In the genomic region with DNA sequence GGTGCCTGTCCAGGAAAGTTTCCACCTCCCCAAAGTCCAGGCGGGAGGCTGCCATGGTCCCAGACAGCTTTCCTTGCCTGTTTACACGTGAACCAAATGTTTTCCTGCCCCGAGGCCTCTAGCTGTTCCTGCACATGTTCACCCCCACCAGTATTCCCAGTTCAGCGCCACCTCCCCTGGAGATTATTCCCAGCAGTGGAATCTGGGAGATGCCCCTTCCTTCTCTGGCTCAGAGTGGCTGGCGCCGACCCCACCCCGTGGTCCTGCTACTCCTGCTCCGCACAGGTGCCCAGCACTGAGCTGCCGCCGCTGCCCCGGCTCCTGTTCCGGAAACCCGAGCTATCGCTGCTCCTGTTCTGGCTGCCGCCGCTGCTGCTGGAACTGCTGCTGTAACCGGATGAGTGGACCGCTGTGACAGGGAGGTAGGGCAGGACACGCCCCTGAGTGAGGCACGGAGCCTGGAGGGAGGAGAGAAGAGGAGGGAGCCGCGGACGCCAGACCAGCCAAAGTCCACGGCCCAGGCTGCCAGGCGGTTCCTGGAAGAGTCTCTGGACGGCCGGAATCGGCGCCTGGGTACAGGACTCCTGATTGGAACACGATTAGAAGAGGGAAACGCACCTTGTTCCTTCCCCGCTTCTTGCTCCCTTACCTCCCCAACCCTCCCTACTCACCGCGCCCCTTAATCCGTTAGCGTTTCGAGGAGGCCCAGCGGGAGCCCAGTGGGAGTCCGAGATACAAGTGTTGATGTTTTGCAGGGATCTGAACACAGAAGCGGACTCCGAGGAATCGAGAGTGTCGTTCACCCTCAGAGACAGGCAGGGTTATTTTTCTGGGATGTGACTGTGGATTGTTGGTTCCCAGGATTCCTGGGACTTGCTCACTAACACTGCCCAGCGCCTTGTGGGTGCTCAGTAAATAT, we compare ENCODE assay signal across 8 cellular contexts. TPM values are rescaled to one million over a fixed set of nuclear protein-coding genes. Genes with fewer than 3 reads are reported as not detected.
DNase-seq lines count a peak whose midpoint lies in the region; ATAC-seq and TF ChIP-seq lines count a peak whose summit lies in the region.

A gene (minus strand): TSS at position 395 of the 919 bp plus-strand sequence. CDS start 340 bp downstream, at position 55.

- H3K9me3 ChIP-seq in HUES64 (ENCODE audit: insufficient read depth, low read depth, low read length): no peaks in the 10 kb centered on the region
- H3K9me3 ChIP-seq in Peyer's patch: no peaks in the 10 kb centered on the region
- no peaks in the 10 kb centered on the region for H3K9me3 ChIP-seq in hepatocyte (ENCODE audit: low read depth)

- H4K20me1 ChIP-seq in hepatocyte (ENCODE audit: insufficient read depth, poor library complexity, severe bottlenecking): no peaks in the 10 kb centered on the region

- H3K27ac ChIP-seq in HUES64 (ENCODE audit: low read depth, low read length): no peak within 1 kb of the TSS
- peak within 1 kb of the TSS in 3 of 4 donors; percentile 56 to 79 (median 72) for H3K27ac ChIP-seq in Peyer's patch
- H3K27ac ChIP-seq in hepatocyte: peak within 1 kb of the TSS; percentile 81
- no peak within 1 kb of the TSS for H3K27ac ChIP-seq in rectal smooth muscle tissue (ENCODE audit: low read depth, low read length)

- WGBS in HUES64: 6% methylated on average over 44 of the region's 44 CpGs
- 2% methylated on average over 44 of the region's 44 CpGs for WGBS in hepatocyte (ENCODE audit: low lambda C conversion rate, missing lambda C conversion rate)

- no peak for TF ChIP-seq CTCF in Peyer's patch (IDR thresholded peaks at IDR 0.05)
- TF ChIP-seq CTCF in astrocyte of the cerebellum (IDR thresholded peaks at IDR 0.05; ENCODE audit: low read depth, low read length, missing control alignments): no peak
- TF ChIP-seq CTCF in hepatocyte (IDR thresholded peaks at IDR 0.05; ENCODE audit: poor library complexity): no peak

- H3K9ac ChIP-seq in HUES64 (ENCODE audit: low read depth, low read length) (peak within 1 kb of the TSS; percentile 61), rectal smooth muscle tissue (ENCODE audit: low read length) (no peak within 1 kb of the TSS)

- H3K9me2 ChIP-seq in hepatocyte (replicated peaks; ENCODE audit: insufficient read depth): no peaks in the 10 kb centered on the region

- H2AFZ ChIP-seq in hepatocyte: peak within 1 kb of the TSS; percentile 74

- peak within 1 kb of the TSS; percentile 77 for H3K4me3 ChIP-seq in HUES64 (ENCODE audit: low read length)
- H3K4me3 ChIP-seq in Peyer's patch: peak within 1 kb of the TSS; percentile 17 to 56 (median 36)
- peak within 1 kb of the TSS; percentile 50 for H3K4me3 ChIP-seq in astrocyte of the cerebellum (ENCODE audit: low read depth, low read length)
- H3K4me3 ChIP-seq in hepatocyte: peak within 1 kb of the TSS; percentile 34
- H3K4me3 ChIP-seq in rectal smooth muscle tissue (ENCODE audit: low read length): peak within 1 kb of the TSS; percentile 67

- no peaks in the 10 kb centered on the region for H3K36me3 ChIP-seq in HUES64 (ENCODE audit: insufficient read depth, low read length)
- H3K36me3 ChIP-seq in Peyer's patch: no peaks in the 10 kb centered on the region
- H3K36me3 ChIP-seq in hepatocyte (replicated peaks; ENCODE audit: insufficient read depth, low read depth): no peaks in the 10 kb centered on the region
- no peaks in the 10 kb centered on the region for H3K36me3 ChIP-seq in rectal smooth muscle tissue (ENCODE audit: control insufficient read depth, insufficient read depth, low read length)

- peaks cover 5% of the 10 kb centered on the region for H3K4me1 ChIP-seq in HUES64 (ENCODE audit: insufficient read depth, low read length)
- H3K4me1 ChIP-seq in Peyer's patch: no peaks in the 10 kb centered on the region
- peaks cover 10% of the 10 kb centered on the region for H3K4me1 ChIP-seq in hepatocyte (ENCODE audit: insufficient read depth)
- no peaks in the 10 kb centered on the region for H3K4me1 ChIP-seq in rectal smooth muscle tissue (ENCODE audit: control insufficient read depth, insufficient read depth, low read length)

- H3K4me2 ChIP-seq in hepatocyte: peak within 1 kb of the TSS; percentile 80

- no peak for ATAC-seq in GM21526 (IDR thresholded peaks at IDR 0.05; ENCODE audit: low FRiP score, unreplicated experiment)

- peak; percentile 48 for DNase-seq in activated T-cell treated with anti-CD3 and anti-CD28 coated beads for 48 hours (ENCODE audit: low read depth)
- no peak for DNase-seq in activated T-cell treated with anti-CD3 and anti-CD28 coated beads for 4 hours
- DNase-seq in Peyer's patch: peak; percentile 26 to 95 (median 93)
- peak; percentile 40 for DNase-seq in astrocyte of the cerebellum (ENCODE audit: low read depth)
- peak; percentile 93 for DNase-seq in hepatocyte (ENCODE audit: low spot score)

- no peaks in the 10 kb centered on the region for H3K79me2 ChIP-seq in hepatocyte

- peak; percentile 57 to 82 for TF ChIP-seq POLR2A in Peyer's patch (IDR thresholded peaks at IDR 0.05)

- in situ Hi-C loops in astrocyte of the cerebellum (cut with HindIII; ENCODE audit: low sequenced_read_pairs): no loop called here

- H3K27me3 ChIP-seq in HUES64 (ENCODE audit: insufficient read depth, low read length) (peaks cover 44% of the 10 kb centered on the region), Peyer's patch (no peaks in the 10 kb centered on the region), hepatocyte (no peaks in the 10 kb centered on the region), rectal smooth muscle tissue (ENCODE audit: control insufficient read depth, insufficient read depth, low read length) (no peaks in the 10 kb centered on the region)

RNA-seq across cellular contexts. Expression of the gene that starts here (rescaled TPM):
- polyA plus RNA-seq in HUES64 (2013, experiment 1 of 2): 0.25 TPM
- polyA plus RNA-seq in HUES64 (2013, experiment 2 of 2): 0.25 TPM
- total RNA-seq in Peyer's patch (1 to 10 TPM; 1.6 to 2.1 (median 1.7) TPM), hepatocyte (1.9 and 2.2 TPM in 2 replicates)
- 0.39 and 0.71 TPM in 2 replicates for polyA plus RNA-seq in hepatocyte

Comparison
In these comparisons a context has a peak if more than half of its experiments do, and no peak if none do; other contexts are left out.
1. H3K27ac ChIP-seq: peak in Peyer's patch (3 of 4) and hepatocyte (single experiment); none in HUES64 (single experiment) and rectal smooth muscle tissue (single experiment).
2. Peak in every context shown above with its lines, with median percentiles within 50 percentile points of each other: H3K4me3 ChIP-seq.